In genomic region chr7:75892634-75893272, GRCh38 we compare ENCODE assay signal across 12 cellular contexts. TPM values are rescaled to one million over a fixed set of nuclear protein-coding genes. Genes with fewer than 3 reads are reported as not detected.
DNase-seq lines count a peak whose midpoint lies in the region; ATAC-seq, FAIRE-seq and TF ChIP-seq lines count a peak whose summit lies in the region.
"Had no signal": no experiment of that assay in that cellular context is flagged by ENCODE, and none has a peak within 500 bp of the region (broad histone marks: within the 10 kb centered on the region; RNA-seq: fewer than 3 reads in every experiment).

No MANE protein-coding gene starts in this region.

- H4K91ac ChIP-seq in mesenchymal stem cell (ENCODE audit: low read length) = no peak overlapping the region

- H3K9me3 ChIP-seq in HepG2 (ENCODE audit: low read length) = no peaks in the 10 kb centered on the region
- H3K9me3 ChIP-seq in right lobe of liver = no peaks in the 10 kb centered on the region
- no peaks in the 10 kb centered on the region for H3K9me3 ChIP-seq in mesenchymal stem cell (ENCODE audit: control insufficient read depth, low read length)
- H3K9me3 ChIP-seq: BLaER1 had no signal

- POLR2A ChIA-PET in HepG2 (lab: Yijun Ruan, JAX) = interaction anchor here (1.0 to 1.4 kb wide), 2 partner anchors 13 to 22 kb away, joined by 3 read pairs; partner anchors contain the start of gene POR
- POLR2A ChIA-PET in T-cell (lab: Charles Lee) = no interaction called here

- H2BK15ac ChIP-seq in mesenchymal stem cell (ENCODE audit: low read depth, poor library complexity, severe bottlenecking) = no peak overlapping the region

- peaks cover 1% of the 10 kb centered on the region for H3K27me3 Mint-ChIP-seq in activated T-helper 1 cell treated with anti-CD3 and anti-CD28 coated beads, Interleukin-12 subunit alpha, Interleukin-12 subunit beta, Interleukin-2, Interleukin-4 antibody, amounts not matched to agents 30 ng/mL and 10 ng/mL and 1 ng/mL, durations not matched to agents 14 hours and 24 hours and 36 hours (ENCODE audit: insufficient read depth)
- H3K27me3 Mint-ChIP-seq in T-cell = no peaks in the 10 kb centered on the region
- H3K27me3 Mint-ChIP-seq: naive B cell had no signal

- no peak overlapping the region for H2BK120ac ChIP-seq in mesenchymal stem cell (ENCODE audit: low read depth, low read length)

- H4K8ac ChIP-seq in mesenchymal stem cell (ENCODE audit: low read length) = no peak overlapping the region

- H3K36me3 ChIP-seq in HepG2 (replicated peaks in 1 of 2; ENCODE audit: control insufficient read depth in 1 of 2, insufficient read depth in 2 of 2, low read length in 2 of 2) = no peaks in the 10 kb centered on the region; a peak in 1 of 5 replicates
- peaks cover 0 to 7% (median 0%) of the 10 kb centered on the region in 4 donors for H3K36me3 ChIP-seq in right lobe of liver
- H3K36me3 ChIP-seq in mesenchymal stem cell (ENCODE audit: control insufficient read depth in 1 of 2, insufficient read depth in 2 of 2, low read depth in 1 of 2, low read length in 2 of 2) = peaks cover 14 to 20% of the 10 kb centered on the region in 2 experiments

- H3K36me3 Mint-ChIP-seq in activated T-helper 1 cell treated with anti-CD3 and anti-CD28 coated beads, Interleukin-12 subunit alpha, Interleukin-12 subunit beta, Interleukin-2, Interleukin-4 antibody, amounts not matched to agents 30 ng/mL and 10 ng/mL and 1 ng/mL, durations not matched to agents 14 hours and 24 hours and 36 hours (ENCODE audit: low read depth) = peaks cover 13% of the 10 kb centered on the region
- peaks cover 13% of the 10 kb centered on the region for H3K36me3 Mint-ChIP-seq in T-cell
- H3K36me3 Mint-ChIP-seq: naive B cell had no signal

- no peak overlapping the region for H2BK12ac ChIP-seq in mesenchymal stem cell (ENCODE audit: low read length in 2 of 2)

- intact Hi-C loops in HepG2 (cut with micrococcal nuclease; ENCODE audit: unreplicated experiment) (no loop called here), right lobe of liver (cut with DNase I) (no loop called here)
- intact Hi-C loops in activated T-helper 1 cell treated with anti-CD3 and anti-CD28 coated beads, Interleukin-12 subunit alpha, Interleukin-12 subunit beta, Interleukin-2, Interleukin-4 antibody, amounts not matched to agents 30 ng/mL and 10 ng/mL and 1 ng/mL, durations not matched to agents 14 hours and 24 hours and 36 hours (cut with micrococcal nuclease) = no loop called here

- H3K9me3 Mint-ChIP-seq in activated T-helper 1 cell treated with anti-CD3 and anti-CD28 coated beads, Interleukin-12 subunit alpha, Interleukin-12 subunit beta, Interleukin-2, Interleukin-4 antibody, amounts not matched to agents 30 ng/mL and 10 ng/mL and 1 ng/mL, durations not matched to agents 14 hours and 24 hours and 36 hours = no peaks in the 10 kb centered on the region
- no peaks in the 10 kb centered on the region for H3K9me3 Mint-ChIP-seq in T-cell
- H3K9me3 Mint-ChIP-seq: activated T-cell treated with anti-CD3 and anti-CD28 coated beads, Interleukin-2, amount 50 U/mL, for 4 hours; naive B cell had no signal

- no peak overlapping the region for H2BK5ac ChIP-seq in mesenchymal stem cell (ENCODE audit: low read depth, low read length, poor library complexity, severe bottlenecking)

- CTCF ChIA-PET in HepG2 (lab: Yijun Ruan, JAX; ENCODE audit: low intra/inter-chr PET ratio, low total read pairs) = no interaction called here
- CTCF ChIA-PET in T-cell (lab: Charles Lee) = no interaction called here

- no peak overlapping the region for H3K4me3 Mint-ChIP-seq in activated T-helper 1 cell treated with anti-CD3 and anti-CD28 coated beads, Interleukin-12 subunit alpha, Interleukin-12 subunit beta, Interleukin-2, Interleukin-4 antibody, amounts not matched to agents 30 ng/mL and 10 ng/mL and 1 ng/mL, durations not matched to agents 14 hours and 24 hours and 36 hours
- H3K4me3 Mint-ChIP-seq in T-cell = no peak overlapping the region
- H3K4me3 Mint-ChIP-seq: activated T-cell treated with anti-CD3 and anti-CD28 coated beads, Interleukin-2, amount 50 U/mL, for 4 hours; naive B cell had no signal

- 48% methylated on average over 7 of the region's 15 CpGs for WGBS in HepG2 (ENCODE audit: low lambda C conversion rate)
- 62% methylated on average over 6 of the region's 15 CpGs for WGBS in right lobe of liver (ENCODE audit: insufficient coverage, low coverage, low lambda C conversion rate, missing lambda C conversion rate)
- 74% methylated on average over 15 of the region's 15 CpGs for WGBS in mesenchymal stem cell

- H3K18ac ChIP-seq in mesenchymal stem cell (ENCODE audit: low read depth in 1 of 2, low read length in 2 of 2) = no peak overlapping the region

- no peaks in the 10 kb centered on the region for H3K79me2 ChIP-seq in HepG2 (ENCODE audit: insufficient read depth, low read length)

- H3K14ac ChIP-seq in mesenchymal stem cell (ENCODE audit: low read length in 2 of 2) = no peak overlapping the region

- H3K27ac ChIP-seq in HepG2 (ENCODE audit: extremely low read length, insufficient read depth, low read length) (peak overlapping the region; percentile 10), right lobe of liver (no peak overlapping the region), mesenchymal stem cell (ENCODE audit: low read length, poor library complexity, severe bottlenecking) (no peak overlapping the region)
- H3K27ac ChIP-seq: BLaER1 had no signal

- no peak overlapping the region for H2AFZ ChIP-seq in HepG2 (ENCODE audit: low read length)
- no peak overlapping the region for H2AFZ ChIP-seq in mesenchymal stem cell (ENCODE audit: low read depth, low read length)

- H2AK5ac ChIP-seq in mesenchymal stem cell (ENCODE audit: low read length, severe bottlenecking) = no peak overlapping the region

- no peak for TF ChIP-seq CTCF in HepG2 (CRISPR knock-in tag; IDR thresholded peaks at IDR 0.05)
- TF ChIP-seq CTCF in right lobe of liver (IDR thresholded peaks at IDR 0.05) = no peak
- TF ChIP-seq CTCF in choroid plexus epithelial cell (conservative IDR thresholded peaks at IDR 0.05; ENCODE audit: low read depth, low read length) = no peak
- no peak for TF ChIP-seq CTCF in GM13977 (IDR thresholded peaks at IDR 0.05; ENCODE audit: extremely low read depth, insufficient read depth, missing control alignments)

- no TSS peak for BruUV-seq in HepG2 (replicated peaks; lab: Mats Ljungman, UMichigan)

- H3K23ac ChIP-seq in mesenchymal stem cell (ENCODE audit: low read length in 2 of 2) = peak overlapping the region in 1 of 2 experiments; percentile 3

- TF ChIP-seq RAD21 in HepG2 (CRISPR knock-in tag; IDR thresholded peaks at IDR 0.05) = no peak

- TF ChIP-seq EP300 in HepG2 (IDR thresholded peaks at IDR 0.05; ENCODE audit: low read depth in 2 of 2, low read length in 2 of 2) (no peak), HepG2 (CRISPR knock-in tag; IDR thresholded peaks at IDR 0.05; ENCODE audit: borderline replicate concordance) (no peak)

- H3K4me3 ChIP-seq in HepG2 (replicated peaks in 1 of 3; ENCODE audit: insufficient read depth in 1 of 3, low read depth in 2 of 3, low read length in 3 of 3) (no peak overlapping the region), right lobe of liver (no peak overlapping the region), choroid plexus epithelial cell (ENCODE audit: low read depth, low read length) (no peak overlapping the region), mesenchymal stem cell (ENCODE audit: insufficient read depth in 1 of 2, low read depth in 1 of 2, low read length in 2 of 2) (no peak overlapping the region)
- H3K4me3 ChIP-seq: BLaER1 had no signal

- H3K4me1 ChIP-seq in HepG2 (ENCODE audit: insufficient read depth, low read length) (peaks cover 42% of the 10 kb centered on the region), right lobe of liver (peaks cover 0 to 6% (median 0%) of the 10 kb centered on the region in 4 donors), mesenchymal stem cell (ENCODE audit: control insufficient read depth, insufficient read depth, low read depth, low read length) (peaks cover 6% of the 10 kb centered on the region)
- H3K4me1 ChIP-seq: BLaER1 had no signal

- H3K27me3 ChIP-seq in HepG2 (ENCODE audit: control insufficient read depth in 1 of 2, insufficient read depth in 2 of 2, low read length in 2 of 2) (no peaks in the 10 kb centered on the region), right lobe of liver (no peaks in the 10 kb centered on the region), mesenchymal stem cell (ENCODE audit: control insufficient read depth in 1 of 2, insufficient read depth in 1 of 2, low read length in 2 of 2) (no peaks in the 10 kb centered on the region)
- H3K27me3 ChIP-seq: BLaER1 had no signal

- ATAC-seq in HepG2 = peak; percentile 40
- ATAC-seq in right lobe of liver = no peak
- no peak for ATAC-seq in T-cell (replicated peaks in 1 of 4)
- ATAC-seq: activated T-cell treated with anti-CD3 and anti-CD28 coated beads, Interleukin-2, amount 50 U/mL, for 4 hours had no signal

- TF ChIP-seq POLR2A in HepG2 (IDR thresholded peaks at IDR 0.05; ENCODE audit: insufficient read depth in 1 of 2, low read depth in 2 of 2, low read length in 2 of 2) = no peak
- TF ChIP-seq POLR2A in right lobe of liver (IDR thresholded peaks at IDR 0.05) = no peak

- H3K9ac ChIP-seq in HepG2 (ENCODE audit: insufficient read depth, low read depth, low read length) (0 out of 2 replicates have a peak overlapping the region, but pooled peaks have one; percentile 20), mesenchymal stem cell (ENCODE audit: low read length) (no peak overlapping the region)
- H3K9ac ChIP-seq: BLaER1 had no signal

- H3K79me1 ChIP-seq in mesenchymal stem cell (replicated peaks; ENCODE audit: low read length, poor library complexity, severe bottlenecking) = peaks cover 3% of the 10 kb centered on the region

- FAIRE-seq in HepG2 (lab: Jason Lieb, UNC) = peak; percentile 76

- H3K4me2 ChIP-seq in HepG2 (ENCODE audit: low read depth, low read length) (peak overlapping the region; percentile 26; the same call in 1 of the 2 replicates), mesenchymal stem cell (ENCODE audit: low read length, poor library complexity, severe bottlenecking) (no peak overlapping the region)
- H3K4me2 ChIP-seq: BLaER1 had no signal

- H4K20me1 ChIP-seq in HepG2 (ENCODE audit: insufficient read depth, low read length) = no peaks in the 10 kb centered on the region
- H4K20me1 ChIP-seq: BLaER1 had no signal

- in situ Hi-C loops in HepG2 (cut with HindIII; ENCODE audit: extremely low pct_ligation_motif_present, low pct_unique_long_range_greater_than_20kb) = no loop called here
- in situ Hi-C loops in GM13977 (cut with MboI; ENCODE audit: low pct_unique_long_range_greater_than_20kb, low sequenced_read_pairs, unreplicated experiment) = no loop called here

- H3K27ac Mint-ChIP-seq in activated T-helper 1 cell treated with anti-CD3 and anti-CD28 coated beads, Interleukin-12 subunit alpha, Interleukin-12 subunit beta, Interleukin-2, Interleukin-4 antibody, amounts not matched to agents 30 ng/mL and 10 ng/mL and 1 ng/mL, durations not matched to agents 14 hours and 24 hours and 36 hours = no peak overlapping the region
- H3K27ac Mint-ChIP-seq in T-cell = no peak overlapping the region
- H3K27ac Mint-ChIP-seq: naive B cell had no signal

- no peak overlapping the region for H3K4ac ChIP-seq in mesenchymal stem cell (ENCODE audit: low read depth in 1 of 2, low read length in 2 of 2)

- DNase-seq in HepG2 (ENCODE audit: low spot score) = no peak
- no peak for DNase-seq in right lobe of liver
- DNase-seq in choroid plexus epithelial cell (ENCODE audit: low read depth) = peak; percentile 33
- peak; percentile 25 for DNase-seq in mesenchymal stem cell
- no peak for DNase-seq in activated T-helper 1 cell treated with anti-CD3 and anti-CD28 coated beads, Interleukin-12 subunit alpha, Interleukin-12 subunit beta, Interleukin-2, Interleukin-4 antibody, amounts not matched to agents 30 ng/mL and 10 ng/mL and 1 ng/mL, durations not matched to agents 14 hours and 24 hours and 36 hours (ENCODE audit: low spot score)
- DNase-seq in T1000 (lab: John Stamatoyannopoulos, UW) = no peak
- DNase-seq in T-cell = no peak
- no peak for DNase-seq in GM13977 (ENCODE audit: low spot score)
- DNase-seq: activated T-cell treated with anti-CD3 and anti-CD28 coated beads, Interleukin-2, amount 50 U/mL, for 4 hours; naive B cell; SIG-M5 had no signal

- H3K4me1 Mint-ChIP-seq in activated T-helper 1 cell treated with anti-CD3 and anti-CD28 coated beads, Interleukin-12 subunit alpha, Interleukin-12 subunit beta, Interleukin-2, Interleukin-4 antibody, amounts not matched to agents 30 ng/mL and 10 ng/mL and 1 ng/mL, durations not matched to agents 14 hours and 24 hours and 36 hours (ENCODE audit: low read depth) = no peaks in the 10 kb centered on the region
- H3K4me1 Mint-ChIP-seq in T-cell = peaks cover 0 to 2% (median 0%) of the 10 kb centered on the region in 3 donors

RNA-seq across cellular contexts. Expression of gene RHBDD2, which starts 13.9 kb away (rescaled TPM):
- total RNA-seq in HepG2 (2016; rRNA removed; fragmentation: Illumina TruSeq; extraction: Trizol) (14.9 and 23.1 TPM in 2 replicates), right lobe of liver (10 to 100 TPM; 24.4 to 56.1 (median 31.7) TPM), T-cell (100 to 1,000 TPM in 1 of 5 donors, 10 to 100 TPM in 4; 46.7 to 110 (median 59.4) TPM)
- 18.8 and 23.7 TPM in 2 replicates for total RNA-seq in HepG2 (2016; cell fraction: cytosol; rRNA removed; fragmentation: Illumina TruSeq; extraction: Trizol; ENCODE audit: low read depth)
- total RNA-seq in HepG2 (2016; cell fraction: insoluble cytoplasmic fraction; rRNA removed; fragmentation: Illumina TruSeq; extraction: Trizol) = 9.2 and 24.2 TPM in 2 replicates
- 29.8 and 37.0 TPM in 2 replicates for total RNA-seq in HepG2 (2016; cell fraction: membrane; rRNA removed; fragmentation: Illumina TruSeq; extraction: Trizol)
- 16.7 and 24.5 TPM in 2 replicates for total RNA-seq in HepG2 (2016; cell fraction: nucleus; rRNA removed; fragmentation: Illumina TruSeq; extraction: Trizol)
- 26.4 and 41.1 TPM in 2 replicates for polyA plus RNA-seq in HepG2 (2011; rRNA removed)
- 34.8 and 35.2 TPM in 2 replicates for polyA plus RNA-seq in HepG2 (2011; cell fraction: cytosol; rRNA removed)
- polyA plus RNA-seq in HepG2 (2011; cell fraction: nucleus; rRNA removed) = 33.3 and 35.1 TPM in 2 replicates
- 22.8 and 42.0 TPM in 2 replicates for polyA plus RNA-seq in HepG2 (2012)
- polyA plus RNA-seq in HepG2 (2016; cell fraction: cytosol; fragmentation: Illumina TruSeq; extraction: Trizol; ENCODE audit: low read depth) = 39.1 and 46.7 TPM in 2 replicates
- polyA plus RNA-seq in HepG2 (2016; cell fraction: insoluble cytoplasmic fraction; fragmentation: Illumina TruSeq; extraction: Trizol; ENCODE audit: low read depth) = 17.9 and 21.5 TPM in 2 replicates
- polyA plus RNA-seq in HepG2 (2016; cell fraction: membrane; fragmentation: Illumina TruSeq; extraction: Trizol; ENCODE audit: low read depth) = 52.8 and 61.8 TPM in 2 replicates
- polyA plus RNA-seq in HepG2 (2016; cell fraction: nucleus; fragmentation: Illumina TruSeq; extraction: Trizol; ENCODE audit: insufficient read depth, low read depth) = 57.7 and 58.2 TPM in 2 replicates
- polyA minus RNA-seq in HepG2 (2011; rRNA and poly(A)+ RNA removed; ENCODE audit: low replicate concordance) = 49.6 and 101 TPM in 2 replicates
- 17.8 and 22.2 TPM in 2 replicates for polyA minus RNA-seq in HepG2 (2011; cell fraction: cytosol; rRNA and poly(A)+ RNA removed)
- polyA minus RNA-seq in HepG2 (2011; cell fraction: nucleus; rRNA and poly(A)+ RNA removed) = 12.7 and 13.4 TPM in 2 replicates
- polyA plus RNA-seq in mesenchymal stem cell (2013, experiment 1 of 2) = 78.6 TPM
- 78.6 TPM for polyA plus RNA-seq in mesenchymal stem cell (2013, experiment 2 of 2)
- 59.9 and 63.9 TPM in 2 replicates for total RNA-seq in activated T-helper 1 cell treated with anti-CD3 and anti-CD28 coated beads, Interleukin-12 subunit alpha, Interleukin-12 subunit beta, Interleukin-2, Interleukin-4 antibody, amounts not matched to agents 30 ng/mL and 10 ng/mL and 1 ng/mL, durations not matched to agents 14 hours and 24 hours and 36 hours

RNA-seq across cellular contexts. Expression of gene POR, which starts 22.2 kb away (rescaled TPM):
- total RNA-seq in HepG2 (2016; rRNA removed; fragmentation: Illumina TruSeq; extraction: Trizol) (115 and 266 TPM in 2 replicates), right lobe of liver (1,000 to 10,000 TPM in 1 of 6 experiments, 100 to 1,000 TPM in 5; 370 to 1,042 (median 725) TPM), T-cell (10 to 100 TPM; 41.1 to 83.3 (median 58.8) TPM)
- 43.6 and 47.9 TPM in 2 replicates for total RNA-seq in HepG2 (2016; cell fraction: cytosol; rRNA removed; fragmentation: Illumina TruSeq; extraction: Trizol; ENCODE audit: low read depth)
- 95.7 and 270 TPM in 2 replicates for total RNA-seq in HepG2 (2016; cell fraction: insoluble cytoplasmic fraction; rRNA removed; fragmentation: Illumina TruSeq; extraction: Trizol)
- total RNA-seq in HepG2 (2016; cell fraction: membrane; rRNA removed; fragmentation: Illumina TruSeq; extraction: Trizol) = 55.5 and 56.9 TPM in 2 replicates
- 260 and 301 TPM in 2 replicates for total RNA-seq in HepG2 (2016; cell fraction: nucleus; rRNA removed; fragmentation: Illumina TruSeq; extraction: Trizol)
- polyA plus RNA-seq in HepG2 (2011; rRNA removed) = 145 and 208 TPM in 2 replicates
- 143 and 190 TPM in 2 replicates for polyA plus RNA-seq in HepG2 (2011; cell fraction: cytosol; rRNA removed)
- 1,024 and 1,039 TPM in 2 replicates for polyA plus RNA-seq in HepG2 (2011; cell fraction: nucleus; rRNA removed)
- 325 and 360 TPM in 2 replicates for polyA plus RNA-seq in HepG2 (2012)
- 22.8 and 25.4 TPM in 2 replicates for polyA plus RNA-seq in HepG2 (2016; cell fraction: cytosol; fragmentation: Illumina TruSeq; extraction: Trizol; ENCODE audit: low read depth)
- 63.7 and 80.6 TPM in 2 replicates for polyA plus RNA-seq in HepG2 (2016; cell fraction: insoluble cytoplasmic fraction; fragmentation: Illumina TruSeq; extraction: Trizol; ENCODE audit: low read depth)
- polyA plus RNA-seq in HepG2 (2016; cell fraction: membrane; fragmentation: Illumina TruSeq; extraction: Trizol; ENCODE audit: low read depth) = 25.4 and 30.4 TPM in 2 replicates
- polyA plus RNA-seq in HepG2 (2016; cell fraction: nucleus; fragmentation: Illumina TruSeq; extraction: Trizol; ENCODE audit: insufficient read depth, low read depth) = 367 and 407 TPM in 2 replicates
- 85.0 and 445 TPM in 2 replicates for polyA minus RNA-seq in HepG2 (2011; rRNA and poly(A)+ RNA removed; ENCODE audit: low replicate concordance)
- polyA minus RNA-seq in HepG2 (2011; cell fraction: cytosol; rRNA and poly(A)+ RNA removed) = 256 and 348 TPM in 2 replicates
- polyA minus RNA-seq in HepG2 (2011; cell fraction: nucleus; rRNA and poly(A)+ RNA removed) = 174 and 240 TPM in 2 replicates
- polyA plus RNA-seq in mesenchymal stem cell (2013, experiment 1 of 2) = 76.9 TPM
- 80.1 TPM for polyA plus RNA-seq in mesenchymal stem cell (2013, experiment 2 of 2)
- total RNA-seq in activated T-helper 1 cell treated with anti-CD3 and anti-CD28 coated beads, Interleukin-12 subunit alpha, Interleukin-12 subunit beta, Interleukin-2, Interleukin-4 antibody, amounts not matched to agents 30 ng/mL and 10 ng/mL and 1 ng/mL, durations not matched to agents 14 hours and 24 hours and 36 hours = 84.4 and 91.2 TPM in 2 replicates

Comparison
In these comparisons a context has a peak if more than half of its experiments do, and no peak if none do; other contexts are left out.
1. DNase-seq: peak in choroid plexus epithelial cell (single experiment) and mesenchymal stem cell (single experiment); none in HepG2 (single experiment), right lobe of liver (0 of 3), activated T-helper 1 cell treated with anti-CD3 and anti-CD28 coated beads, Interleukin-12 subunit alpha, Interleukin-12 subunit beta, Interleukin-2, Interleukin-4 antibody, amounts not matched to agents 30 ng/mL and 10 ng/mL and 1 ng/mL, durations not matched to agents 14 hours and 24 hours and 36 hours (single experiment), T1000 (single experiment), T-cell (0 of 34) and GM13977 (single experiment).